2 cellular contexts compared by ENCODE assay signal in the genomic region with DNA sequence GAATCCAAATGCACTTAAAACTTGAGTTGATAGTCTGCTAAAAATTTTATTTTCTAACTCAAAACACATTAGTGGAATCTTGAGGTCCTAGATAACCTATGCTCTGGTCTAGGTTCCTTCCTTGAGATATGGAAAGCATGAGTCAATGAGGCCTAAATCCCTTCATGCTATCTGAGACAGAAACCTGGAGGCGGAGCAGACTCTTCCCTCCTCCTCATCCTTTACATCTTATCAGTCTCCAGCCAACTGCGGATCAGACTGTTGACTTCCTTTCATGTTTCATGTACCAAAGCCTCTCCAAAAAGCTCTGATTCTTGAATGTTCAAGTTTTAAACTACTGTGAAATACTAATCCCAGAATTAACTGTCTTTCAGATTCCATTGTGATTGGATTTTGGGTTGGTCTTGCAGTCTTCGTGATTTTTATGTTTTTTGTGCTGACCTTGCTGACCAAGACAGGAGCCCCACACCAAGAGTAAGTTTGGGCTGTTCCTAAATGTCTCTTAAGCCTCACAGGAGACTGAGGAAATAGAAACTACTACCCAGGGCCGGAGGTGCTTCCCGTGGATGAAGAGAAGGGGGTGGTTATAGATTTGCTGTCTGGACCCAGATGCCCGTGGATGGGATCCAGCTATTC.
TF ChIP-seq lines count a peak whose summit lies in the region.

No MANE protein-coding gene starts in this region.

TF ChIP-seq in GM23338, 12 proteins besides CTCF, POLR2A, EP300 and RAD21 (continued from another document):
- TF ChIP-seq, protein P1, sequence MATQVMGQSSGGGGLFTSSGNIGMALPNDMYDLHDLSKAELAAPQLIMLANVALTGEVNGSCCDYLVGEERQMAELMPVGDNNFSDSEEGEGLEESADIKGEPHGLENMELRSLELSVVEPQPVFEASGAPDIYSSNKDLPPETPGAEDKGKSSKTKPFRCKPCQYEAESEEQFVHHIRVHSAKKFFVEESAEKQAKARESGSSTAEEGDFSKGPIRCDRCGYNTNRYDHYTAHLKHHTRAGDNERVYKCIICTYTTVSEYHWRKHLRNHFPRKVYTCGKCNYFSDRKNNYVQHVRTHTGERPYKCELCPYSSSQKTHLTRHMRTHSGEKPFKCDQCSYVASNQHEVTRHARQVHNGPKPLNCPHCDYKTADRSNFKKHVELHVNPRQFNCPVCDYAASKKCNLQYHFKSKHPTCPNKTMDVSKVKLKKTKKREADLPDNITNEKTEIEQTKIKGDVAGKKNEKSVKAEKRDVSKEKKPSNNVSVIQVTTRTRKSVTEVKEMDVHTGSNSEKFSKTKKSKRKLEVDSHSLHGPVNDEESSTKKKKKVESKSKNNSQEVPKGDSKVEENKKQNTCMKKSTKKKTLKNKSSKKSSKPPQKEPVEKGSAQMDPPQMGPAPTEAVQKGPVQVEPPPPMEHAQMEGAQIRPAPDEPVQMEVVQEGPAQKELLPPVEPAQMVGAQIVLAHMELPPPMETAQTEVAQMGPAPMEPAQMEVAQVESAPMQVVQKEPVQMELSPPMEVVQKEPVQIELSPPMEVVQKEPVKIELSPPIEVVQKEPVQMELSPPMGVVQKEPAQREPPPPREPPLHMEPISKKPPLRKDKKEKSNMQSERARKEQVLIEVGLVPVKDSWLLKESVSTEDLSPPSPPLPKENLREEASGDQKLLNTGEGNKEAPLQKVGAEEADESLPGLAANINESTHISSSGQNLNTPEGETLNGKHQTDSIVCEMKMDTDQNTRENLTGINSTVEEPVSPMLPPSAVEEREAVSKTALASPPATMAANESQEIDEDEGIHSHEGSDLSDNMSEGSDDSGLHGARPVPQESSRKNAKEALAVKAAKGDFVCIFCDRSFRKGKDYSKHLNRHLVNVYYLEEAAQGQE (IDR thresholded peaks at IDR 0.05; ENCODE audit: unreplicated experiment): no peak
- TF ChIP-seq EZH2phosphoT487 (IDR thresholded peaks at IDR 0.05; ENCODE audit: unreplicated experiment): no peak
- TF ChIP-seq STAT1 (IDR thresholded peaks at IDR 0.05; ENCODE audit: unreplicated experiment): no peak
- no peak for TF ChIP-seq ZNF331 (CRISPR knock-in tag; IDR thresholded peaks at IDR 0.05; ENCODE audit: low read depth)
- TF ChIP-seq, protein P2, sequence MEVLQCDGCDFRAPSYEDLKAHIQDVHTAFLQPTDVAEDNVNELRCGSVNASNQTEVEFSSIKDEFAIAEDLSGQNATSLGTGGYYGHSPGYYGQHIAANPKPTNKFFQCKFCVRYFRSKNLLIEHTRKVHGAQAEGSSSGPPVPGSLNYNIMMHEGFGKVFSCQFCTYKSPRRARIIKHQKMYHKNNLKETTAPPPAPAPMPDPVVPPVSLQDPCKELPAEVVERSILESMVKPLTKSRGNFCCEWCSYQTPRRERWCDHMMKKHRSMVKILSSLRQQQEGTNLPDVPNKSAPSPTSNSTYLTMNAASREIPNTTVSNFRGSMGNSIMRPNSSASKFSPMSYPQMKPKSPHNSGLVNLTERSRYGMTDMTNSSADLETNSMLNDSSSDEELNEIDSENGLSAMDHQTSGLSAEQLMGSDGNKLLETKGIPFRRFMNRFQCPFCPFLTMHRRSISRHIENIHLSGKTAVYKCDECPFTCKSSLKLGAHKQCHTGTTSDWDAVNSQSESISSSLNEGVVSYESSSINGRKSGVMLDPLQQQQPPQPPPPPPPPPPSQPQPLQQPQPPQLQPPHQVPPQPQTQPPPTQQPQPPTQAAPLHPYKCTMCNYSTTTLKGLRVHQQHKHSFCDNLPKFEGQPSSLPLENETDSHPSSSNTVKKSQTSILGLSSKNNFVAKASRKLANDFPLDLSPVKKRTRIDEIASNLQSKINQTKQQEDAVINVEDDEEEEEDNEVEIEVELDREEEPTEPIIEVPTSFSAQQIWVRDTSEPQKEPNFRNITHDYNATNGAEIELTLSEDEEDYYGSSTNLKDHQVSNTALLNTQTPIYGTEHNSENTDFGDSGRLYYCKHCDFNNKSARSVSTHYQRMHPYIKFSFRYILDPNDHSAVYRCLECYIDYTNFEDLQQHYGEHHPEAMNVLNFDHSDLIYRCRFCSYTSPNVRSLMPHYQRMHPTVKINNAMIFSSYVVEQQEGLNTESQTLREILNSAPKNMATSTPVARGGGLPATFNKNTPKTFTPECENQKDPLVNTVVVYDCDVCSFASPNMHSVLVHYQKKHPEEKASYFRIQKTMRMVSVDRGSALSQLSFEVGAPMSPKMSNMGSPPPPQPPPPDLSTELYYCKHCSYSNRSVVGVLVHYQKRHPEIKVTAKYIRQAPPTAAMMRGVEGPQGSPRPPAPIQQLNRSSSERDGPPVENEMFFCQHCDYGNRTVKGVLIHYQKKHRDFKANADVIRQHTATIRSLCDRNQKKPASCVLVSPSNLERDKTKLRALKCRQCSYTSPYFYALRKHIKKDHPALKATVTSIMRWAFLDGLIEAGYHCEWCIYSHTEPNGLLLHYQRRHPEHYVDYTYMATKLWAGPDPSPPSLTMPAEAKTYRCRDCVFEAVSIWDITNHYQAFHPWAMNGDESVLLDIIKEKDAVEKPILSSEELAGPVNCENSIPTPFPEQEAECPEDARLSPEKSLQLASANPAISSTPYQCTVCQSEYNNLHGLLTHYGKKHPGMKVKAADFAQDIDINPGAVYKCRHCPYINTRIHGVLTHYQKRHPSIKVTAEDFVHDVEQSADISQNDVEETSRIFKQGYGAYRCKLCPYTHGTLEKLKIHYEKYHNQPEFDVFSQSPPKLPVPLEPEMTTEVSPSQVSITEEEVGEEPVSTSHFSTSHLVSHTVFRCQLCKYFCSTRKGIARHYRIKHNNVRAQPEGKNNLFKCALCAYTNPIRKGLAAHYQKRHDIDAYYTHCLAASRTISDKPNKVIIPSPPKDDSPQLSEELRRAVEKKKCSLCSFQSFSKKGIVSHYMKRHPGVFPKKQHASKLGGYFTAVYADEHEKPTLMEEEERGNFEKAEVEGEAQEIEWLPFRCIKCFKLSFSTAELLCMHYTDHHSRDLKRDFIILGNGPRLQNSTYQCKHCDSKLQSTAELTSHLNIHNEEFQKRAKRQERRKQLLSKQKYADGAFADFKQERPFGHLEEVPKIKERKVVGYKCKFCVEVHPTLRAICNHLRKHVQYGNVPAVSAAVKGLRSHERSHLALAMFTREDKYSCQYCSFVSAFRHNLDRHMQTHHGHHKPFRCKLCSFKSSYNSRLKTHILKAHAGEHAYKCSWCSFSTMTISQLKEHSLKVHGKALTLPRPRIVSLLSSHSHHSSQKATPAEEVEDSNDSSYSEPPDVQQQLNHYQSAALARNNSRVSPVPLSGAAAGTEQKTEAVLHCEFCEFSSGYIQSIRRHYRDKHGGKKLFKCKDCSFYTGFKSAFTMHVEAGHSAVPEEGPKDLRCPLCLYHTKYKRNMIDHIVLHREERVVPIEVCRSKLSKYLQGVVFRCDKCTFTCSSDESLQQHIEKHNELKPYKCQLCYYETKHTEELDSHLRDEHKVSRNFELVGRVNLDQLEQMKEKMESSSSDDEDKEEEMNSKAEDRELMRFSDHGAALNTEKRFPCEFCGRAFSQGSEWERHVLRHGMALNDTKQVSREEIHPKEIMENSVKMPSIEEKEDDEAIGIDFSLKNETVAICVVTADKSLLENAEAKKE (CRISPR knock-in tag; IDR thresholded peaks at IDR 0.05): no peak
- TF ChIP-seq EZH2 (IDR thresholded peaks at IDR 0.05; ENCODE audit: low read depth, unreplicated experiment): no peak

TF ChIP-seq in WTC11, 78 proteins besides CTCF, POLR2A, EP300 and RAD21 (continued from another document):
- TF ChIP-seq, protein P3, sequence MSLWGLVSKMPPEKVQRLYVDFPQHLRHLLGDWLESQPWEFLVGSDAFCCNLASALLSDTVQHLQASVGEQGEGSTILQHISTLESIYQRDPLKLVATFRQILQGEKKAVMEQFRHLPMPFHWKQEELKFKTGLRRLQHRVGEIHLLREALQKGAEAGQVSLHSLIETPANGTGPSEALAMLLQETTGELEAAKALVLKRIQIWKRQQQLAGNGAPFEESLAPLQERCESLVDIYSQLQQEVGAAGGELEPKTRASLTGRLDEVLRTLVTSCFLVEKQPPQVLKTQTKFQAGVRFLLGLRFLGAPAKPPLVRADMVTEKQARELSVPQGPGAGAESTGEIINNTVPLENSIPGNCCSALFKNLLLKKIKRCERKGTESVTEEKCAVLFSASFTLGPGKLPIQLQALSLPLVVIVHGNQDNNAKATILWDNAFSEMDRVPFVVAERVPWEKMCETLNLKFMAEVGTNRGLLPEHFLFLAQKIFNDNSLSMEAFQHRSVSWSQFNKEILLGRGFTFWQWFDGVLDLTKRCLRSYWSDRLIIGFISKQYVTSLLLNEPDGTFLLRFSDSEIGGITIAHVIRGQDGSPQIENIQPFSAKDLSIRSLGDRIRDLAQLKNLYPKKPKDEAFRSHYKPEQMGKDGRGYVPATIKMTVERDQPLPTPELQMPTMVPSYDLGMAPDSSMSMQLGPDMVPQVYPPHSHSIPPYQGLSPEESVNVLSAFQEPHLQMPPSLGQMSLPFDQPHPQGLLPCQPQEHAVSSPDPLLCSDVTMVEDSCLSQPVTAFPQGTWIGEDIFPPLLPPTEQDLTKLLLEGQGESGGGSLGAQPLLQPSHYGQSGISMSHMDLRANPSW (CRISPR knock-in tag; conservative IDR thresholded peaks at IDR 0.05; ENCODE audit: low read depth): no peak
- TF ChIP-seq FOXP1 (CRISPR knock-in tag; IDR thresholded peaks at IDR 0.05; ENCODE audit: borderline replicate concordance) (no peak), ZNF263 (CRISPR knock-in tag; IDR thresholded peaks at IDR 0.05; ENCODE audit: low read depth) (no peak), OVOL2 (CRISPR knock-in tag; IDR thresholded peaks at IDR 0.05; ENCODE audit: borderline replicate concordance) (no peak), NR2C2 (CRISPR knock-in tag; IDR thresholded peaks at IDR 0.05) (no peak), JAZF1 (CRISPR knock-in tag; IDR thresholded peaks at IDR 0.05) (no peak), ESRRA (CRISPR knock-in tag; IDR thresholded peaks at IDR 0.05; ENCODE audit: borderline replicate concordance) (no peak), NFATC4 (CRISPR knock-in tag; IDR thresholded peaks at IDR 0.05) (no peak), IRF2 (CRISPR knock-in tag; IDR thresholded peaks at IDR 0.05; ENCODE audit: borderline replicate concordance, low read depth) (no peak)
- TF ChIP-seq, protein P4, sequence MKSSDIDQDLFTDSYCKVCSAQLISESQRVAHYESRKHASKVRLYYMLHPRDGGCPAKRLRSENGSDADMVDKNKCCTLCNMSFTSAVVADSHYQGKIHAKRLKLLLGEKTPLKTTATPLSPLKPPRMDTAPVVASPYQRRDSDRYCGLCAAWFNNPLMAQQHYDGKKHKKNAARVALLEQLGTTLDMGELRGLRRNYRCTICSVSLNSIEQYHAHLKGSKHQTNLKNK (CRISPR knock-in tag; IDR thresholded peaks at IDR 0.05): no peak
- TF ChIP-seq, protein P5, sequence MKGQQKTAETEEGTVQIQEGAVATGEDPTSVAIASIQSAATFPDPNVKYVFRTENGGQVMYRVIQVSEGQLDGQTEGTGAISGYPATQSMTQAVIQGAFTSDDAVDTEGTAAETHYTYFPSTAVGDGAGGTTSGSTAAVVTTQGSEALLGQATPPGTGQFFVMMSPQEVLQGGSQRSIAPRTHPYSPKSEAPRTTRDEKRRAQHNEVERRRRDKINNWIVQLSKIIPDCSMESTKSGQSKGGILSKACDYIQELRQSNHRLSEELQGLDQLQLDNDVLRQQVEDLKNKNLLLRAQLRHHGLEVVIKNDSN (CRISPR knock-in tag; IDR thresholded peaks at IDR 0.05): no peak
- TF ChIP-seq, protein P6, sequence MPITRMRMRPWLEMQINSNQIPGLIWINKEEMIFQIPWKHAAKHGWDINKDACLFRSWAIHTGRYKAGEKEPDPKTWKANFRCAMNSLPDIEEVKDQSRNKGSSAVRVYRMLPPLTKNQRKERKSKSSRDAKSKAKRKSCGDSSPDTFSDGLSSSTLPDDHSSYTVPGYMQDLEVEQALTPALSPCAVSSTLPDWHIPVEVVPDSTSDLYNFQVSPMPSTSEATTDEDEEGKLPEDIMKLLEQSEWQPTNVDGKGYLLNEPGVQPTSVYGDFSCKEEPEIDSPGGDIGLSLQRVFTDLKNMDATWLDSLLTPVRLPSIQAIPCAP (CRISPR knock-in tag; IDR thresholded peaks at IDR 0.05): no peak
